22 cellular contexts compared by ENCODE assay signal in the genomic region with DNA sequence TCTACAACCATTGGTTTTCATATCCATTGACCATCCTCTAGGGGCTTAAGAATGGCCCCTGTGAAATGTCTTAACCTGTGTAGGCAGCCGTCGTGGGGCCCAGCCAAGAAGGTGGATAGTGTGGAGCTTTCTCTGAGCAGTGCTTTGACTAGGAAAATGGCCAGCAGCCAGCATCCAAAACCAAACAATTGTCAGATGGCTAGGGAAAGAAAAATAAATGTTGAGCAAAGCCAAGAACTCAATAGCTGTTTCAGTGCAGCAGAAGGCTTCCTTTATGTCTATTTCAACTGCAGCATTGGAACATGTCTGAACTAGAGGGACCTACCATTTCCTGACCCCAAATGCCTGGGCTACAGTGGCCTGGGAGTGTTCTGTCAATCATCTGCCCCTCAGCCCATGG.
DNase-seq lines count a peak whose midpoint lies in the region; ATAC-seq, FAIRE-seq and TF ChIP-seq lines count a peak whose summit lies in the region.
"Had no signal": no experiment of that assay in that cellular context is flagged by ENCODE, and none has a peak within 500 bp of the region (broad histone marks: within the 10 kb centered on the region; RNA-seq: fewer than 3 reads in every experiment).

No MANE protein-coding gene starts in this region.

- ATAC-seq in GM18498 (IDR thresholded peaks at IDR 0.05; ENCODE audit: unreplicated experiment) (no peak), HG03095 (IDR thresholded peaks at IDR 0.05; ENCODE audit: unreplicated experiment) (no peak), GM21786 (IDR thresholded peaks at IDR 0.05; ENCODE audit: unreplicated experiment) (no peak)
- ATAC-seq: GM23338, left ventricle myocardium superior had no signal

- no peaks in the 10 kb centered on the region for H3K27me3 ChIP-seq in endothelial cell of umbilical vein (ENCODE audit: control insufficient read depth in 2 of 2, insufficient read depth in 2 of 2, low read length in 2 of 2)
- H3K27me3 ChIP-seq: right atrium auricular region, suprapubic skin, uterus had no signal

- CTCF ChIA-PET in endothelial cell of umbilical vein (lab: Charles Lee) = interaction anchor here (1.2 kb wide), 1 partner anchor 9 kb away, joined by 3 read pairs; no protein-coding TSS in a partner anchor

- no peaks in the 10 kb centered on the region for H3K36me3 ChIP-seq in endothelial cell of umbilical vein (ENCODE audit: control insufficient read depth in 2 of 2, extremely low read depth in 1 of 2, insufficient read depth in 2 of 2, low read length in 2 of 2)
- H3K36me3 ChIP-seq: right atrium auricular region, suprapubic skin, uterus had no signal

- BruUV-seq in endothelial cell of umbilical vein (replicated peaks; lab: Mats Ljungman, UMichigan) = no TSS peak

- no peak for TF ChIP-seq POLR2A in endothelial cell of umbilical vein (IDR thresholded peaks at IDR 0.05; ENCODE audit: low read depth, low read length)

- no peaks in the 10 kb centered on the region for H3K36me3 Mint-ChIP-seq in osteocyte (ENCODE audit: unreplicated experiment)
- H3K36me3 Mint-ChIP-seq: activated CD4-positive, alpha-beta memory T cell treated with anti-CD3 and anti-CD28 coated beads for 36 hours had no signal

- H3K79me2 ChIP-seq in endothelial cell of umbilical vein (ENCODE audit: control insufficient read depth, insufficient read depth, low read length) = no peaks in the 10 kb centered on the region

- no peak for FAIRE-seq in endothelial cell of umbilical vein (lab: Jason Lieb, UNC)
- FAIRE-seq: colon had no signal

- H3K27ac ChIP-seq in endothelial cell of umbilical vein (ENCODE audit: insufficient read depth, low read depth, low read length) = no peak overlapping the region
- H3K27ac ChIP-seq: C4-2B, right atrium auricular region, SK-N-MC, suprapubic skin, uterus had no signal

- H3K27me3 Mint-ChIP-seq in osteocyte (ENCODE audit: unreplicated experiment) = no peaks in the 10 kb centered on the region
- H3K27me3 Mint-ChIP-seq: activated B cell treated with CpG ODN at 0.5 μM for 24 hours; activated CD4-positive, alpha-beta memory T cell treated with anti-CD3 and anti-CD28 coated beads for 36 hours had no signal

- H4K20me1 ChIP-seq in endothelial cell of umbilical vein (replicated peaks; ENCODE audit: control insufficient read depth, extremely low read depth, insufficient read depth, low read length) = no peaks in the 10 kb centered on the region

- no peaks in the 10 kb centered on the region for H3K9me3 ChIP-seq in endothelial cell of umbilical vein (replicated peaks; ENCODE audit: control insufficient read depth, insufficient read depth, low read length)
- H3K9me3 ChIP-seq: right atrium auricular region, suprapubic skin, uterus had no signal

- H3K9me1 ChIP-seq in endothelial cell of umbilical vein (replicated peaks; ENCODE audit: control insufficient read depth, extremely low read depth, insufficient read depth, low read length) = no peaks in the 10 kb centered on the region

- H3K9ac ChIP-seq in endothelial cell of umbilical vein (replicated peaks; ENCODE audit: extremely low read depth, insufficient read depth, low read length) = no peak overlapping the region

- H3K9me3 Mint-ChIP-seq in osteocyte (ENCODE audit: unreplicated experiment) = no peaks in the 10 kb centered on the region
- H3K9me3 Mint-ChIP-seq: activated B cell treated with CpG ODN at 0.5 μM for 24 hours; activated CD4-positive, alpha-beta memory T cell treated with anti-CD3 and anti-CD28 coated beads for 36 hours; GM23338 had no signal

- peak; percentile 8 for DNase-seq in DMS153 (lab: John Stamatoyannopoulos, UW)
- DNase-seq in NCI-H2196 treated with DMSO at 0.1 percent for 48 hours (lab: John Stamatoyannopoulos, UW; ENCODE audit: unreplicated experiment) = peak; percentile 34
- DNase-seq in endothelial cell of umbilical vein (ENCODE audit: low read depth, low spot score) = peak; percentile 45
- no peak for DNase-seq in osteocyte (ENCODE audit: extremely low spot score, unreplicated experiment)
- DNase-seq in GDM1 (lab: John Stamatoyannopoulos, UW) = no peak
- DNase-seq: activated B cell treated with CpG ODN at 0.5 μM for 24 hours; activated CD4-positive, alpha-beta memory T cell treated with anti-CD3 and anti-CD28 coated beads for 36 hours; amniotic stem cell; left ventricle myocardium superior; NCI-H345; NK-92 treated with Interleukin-12 subunit alpha and Interleukin-12 subunit beta, amount 100 ng/mL, for 24 hours; stimulated activated CD4-positive, alpha-beta T cell treated with anti-CD3 and anti-CD28 coated beads, Interleukin-15, amount 100 ng/mL, for 24 hours; uterus had no signal

- peak overlapping the region; percentile 57 for H3K27ac Mint-ChIP-seq in osteocyte (ENCODE audit: unreplicated experiment)
- H3K27ac Mint-ChIP-seq: activated B cell treated with CpG ODN at 0.5 μM for 24 hours; activated CD4-positive, alpha-beta memory T cell treated with anti-CD3 and anti-CD28 coated beads for 36 hours; GM23338 had no signal

- peaks cover 6% of the 10 kb centered on the region for H3K4me1 ChIP-seq in endothelial cell of umbilical vein (ENCODE audit: control insufficient read depth, extremely low read depth, insufficient read depth, low read length)
- H3K4me1 ChIP-seq: right atrium auricular region, suprapubic skin, uterus had no signal

- H3K4me1 Mint-ChIP-seq in osteocyte (ENCODE audit: unreplicated experiment) = peaks cover 30% of the 10 kb centered on the region
- H3K4me1 Mint-ChIP-seq: activated B cell treated with CpG ODN at 0.5 μM for 24 hours, GM23338 had no signal

- dilution Hi-C loops in endothelial cell of umbilical vein (cut with MboI; ENCODE audit: extremely low pct_ligation_motif_present, low sequenced_read_pairs) = no loop called here

- intact Hi-C loops in endothelial cell of umbilical vein (cut with micrococcal nuclease) = loop anchor here (10.0 kb wide), 1 partner anchor 1342 kb away; no protein-coding TSS in a partner anchor

- no peak overlapping the region for H2AFZ ChIP-seq in endothelial cell of umbilical vein (ENCODE audit: low read depth, low read length)
- H2AFZ ChIP-seq: GM23338 had no signal

- TF ChIP-seq CTCF in endothelial cell of umbilical vein (IDR thresholded peaks at IDR 0.05; ENCODE audit: extremely low read depth in 1 of 2, insufficient read depth in 1 of 2, low read depth in 1 of 2, low read length in 2 of 2) = no peak
- no peak for TF ChIP-seq CTCF in osteocyte (IDR thresholded peaks at IDR 0.05)

- no peak overlapping the region for H3K4me2 ChIP-seq in endothelial cell of umbilical vein (ENCODE audit: insufficient read depth, low read length)
- H3K4me2 ChIP-seq: GM23338 had no signal

- no peak overlapping the region for H3K4me3 ChIP-seq in endothelial cell of umbilical vein (replicated peaks in 1 of 3; ENCODE audit: insufficient read depth in 1 of 3, low read depth in 1 of 3, low read length in 3 of 3)
- H3K4me3 ChIP-seq: GM23338, right atrium auricular region, SK-N-MC, suprapubic skin, uterus had no signal

- POLR2A ChIA-PET in endothelial cell of umbilical vein (lab: Charles Lee) = interaction anchor here (0.6 kb wide), 1 partner anchor 669 kb away, joined by 3 read pairs; no protein-coding TSS in a partner anchor

- H3K4me3 Mint-ChIP-seq in osteocyte (ENCODE audit: unreplicated experiment) = no peak overlapping the region
- H3K4me3 Mint-ChIP-seq: activated B cell treated with CpG ODN at 0.5 μM for 24 hours; activated CD4-positive, alpha-beta memory T cell treated with anti-CD3 and anti-CD28 coated beads for 36 hours; GM23338 had no signal

TF ChIP-seq in endothelial cell of umbilical vein, 7 proteins besides CTCF, POLR2A, EP300 and RAD21:
- TF ChIP-seq POLR2AphosphoS5 (IDR thresholded peaks at IDR 0.05; ENCODE audit: insufficient read depth, low read depth, low read length) = no peak
- TF ChIP-seq JUN (IDR thresholded peaks at IDR 0.05; ENCODE audit: borderline replicate concordance, insufficient read depth, insufficient read length, low read depth) = no peak
- no peak for TF ChIP-seq FOS (IDR thresholded peaks at IDR 0.05; ENCODE audit: borderline replicate concordance, insufficient read depth, low read length)
- TF ChIP-seq MYC (IDR thresholded peaks at IDR 0.05; ENCODE audit: low read depth, low read length) = no peak
- TF ChIP-seq GATA2 (IDR thresholded peaks at IDR 0.05; ENCODE audit: insufficient read depth, insufficient read length, low read depth, low read length) = no peak
- TF ChIP-seq, protein P1, sequence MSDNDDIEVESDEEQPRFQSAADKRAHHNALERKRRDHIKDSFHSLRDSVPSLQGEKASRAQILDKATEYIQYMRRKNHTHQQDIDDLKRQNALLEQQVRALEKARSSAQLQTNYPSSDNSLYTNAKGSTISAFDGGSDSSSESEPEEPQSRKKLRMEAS (IDR thresholded peaks at IDR 0.05; ENCODE audit: insufficient read depth, insufficient read length) = no peak
- no peak for TF ChIP-seq EZH2 (IDR thresholded peaks at IDR 0.05; ENCODE audit: borderline replicate concordance, low read depth, low read length, severe bottlenecking)
TF ChIP-seq in endothelial cell of umbilical vein: peak in this region for 0.

Comparison
In these comparisons a context has a peak if more than half of its experiments do, and no peak if none do; other contexts are left out.
1. DNase-seq: peak in DMS153 (single experiment), NCI-H2196 treated with DMSO at 0.1 percent for 48 hours (single experiment) and endothelial cell of umbilical vein (single experiment); none in osteocyte (single experiment) and GDM1 (single experiment).